ENCODE assay signal across 23 cellular contexts in the genomic region with DNA sequence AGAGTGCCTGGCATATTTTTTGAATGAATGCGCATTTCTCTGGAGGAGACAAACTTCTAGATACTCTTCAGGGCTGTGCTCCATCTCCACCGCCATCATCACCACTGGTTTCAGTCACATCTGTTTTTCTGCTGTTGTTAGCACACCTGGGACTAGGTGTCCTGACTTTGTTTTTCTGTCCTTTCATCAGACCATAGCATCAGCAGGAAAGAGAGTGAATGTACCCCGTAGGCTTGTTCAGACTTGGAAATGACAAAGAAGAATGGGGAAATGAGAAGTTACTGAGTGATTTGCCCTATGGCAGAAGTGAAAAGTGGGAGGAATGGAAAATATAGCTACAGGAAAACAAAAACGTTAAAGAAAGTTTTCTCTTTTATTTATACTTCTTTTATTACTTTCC.
"Had no signal": no experiment of that assay in that cellular context is flagged by ENCODE, and none has a peak within 500 bp of the region (broad histone marks: within the 10 kb centered on the region; RNA-seq: fewer than 3 reads in every experiment).

No MANE protein-coding gene starts in this region.

- H3K4me2 ChIP-seq: KMS-11 had no signal

- DNase-seq: Kasumi-1, MV-4-11, NCI-H1048, NCI-H1105, NCI-H1417, NCI-H1436 treated with DMSO at 0.1 percent for 48 hours, NCI-H1694 treated with DMSO at 0.1 percent for 48 hours, NCI-H1930, NCI-H2081, NCI-H2171, NCI-H226, NCI-H446, NCI-H510A, NCI-H524 treated with DMSO at 0.1 percent for 48 hours, NCI-H69, NCI-H774, PC-3, SHP77 treated with DMSO at 0.1 percent for 48 hours, SJCRH30 had no signal

- H3K27ac ChIP-seq: KMS-11, SJCRH30 had no signal

- H3K4me3 Mint-ChIP-seq: IgD-negative memory B cell had no signal

- H3K27me3 Mint-ChIP-seq: IgD-negative memory B cell had no signal

- H3K27ac Mint-ChIP-seq: IgD-negative memory B cell had no signal

- FAIRE-seq: HTR-8/SVneo, K562 had no signal

- H3K9me3 ChIP-seq: SJCRH30 had no signal

- H3K27me3 ChIP-seq: SJCRH30 had no signal

- H3K9ac ChIP-seq: KMS-11 had no signal

- H3K36me3 ChIP-seq: SJCRH30 had no signal

- H3K36me3 Mint-ChIP-seq: IgD-negative memory B cell had no signal

- H3K4me3 ChIP-seq: K562, SJCRH30 had no signal

- H3K9me3 Mint-ChIP-seq: IgD-negative memory B cell had no signal

- H3K4me1 ChIP-seq: SJCRH30 had no signal
